Comparison of ENCODE assay signal across 13 cellular contexts in genomic region chr19:38733241-38733492, GRCh38. TPM values are rescaled to one million over a fixed set of nuclear protein-coding genes. Genes with fewer than 3 reads are reported as not detected.
A peak's percentile ranks its signal among the peaks of the same experiment; 100 is the strongest.
DNase-seq lines count a peak whose midpoint lies in the region; ATAC-seq and TF ChIP-seq lines count a peak whose summit lies in the region.
"Had no signal": no experiment of that assay in that cellular context is flagged by ENCODE, and none has a peak within 500 bp of the region (broad histone marks: within the 10 kb centered on the region; RNA-seq: fewer than 3 reads in every experiment).

No MANE protein-coding gene starts in this region.

- no peaks in the 10 kb centered on the region for H3K9me3 Mint-ChIP-seq in CD4-positive, alpha-beta memory T cell
- H3K9me3 Mint-ChIP-seq: activated naive CD4-positive, alpha-beta T cell treated with anti-CD3 and anti-CD28 coated beads for 36 hours; WTC11 had no signal

- H3K27me3 Mint-ChIP-seq in CD4-positive, alpha-beta memory T cell: peaks cover 0 to 2% of the 10 kb centered on the region in 2 donors

- TF ChIP-seq CTCF in Peyer's patch (IDR thresholded peaks at IDR 0.05): no peak

- peak overlapping the region; percentile 53 for H3K27ac ChIP-seq in CD4-positive, alpha-beta memory T cell (ENCODE audit: low read depth, low read length)
- H3K27ac ChIP-seq in Peyer's patch (peak overlapping the region; percentile 71 to 87 (median 78)), epithelial cell of prostate (peak overlapping the region; percentile 87), skin epidermis (peak overlapping the region in 15 of 21 experiments; percentile 9 to 90 (median 48))

- H3K36me3 Mint-ChIP-seq in CD4-positive, alpha-beta memory T cell: peaks cover 0 to 21% of the 10 kb centered on the region in 2 donors

- H3K36me3 ChIP-seq in CD4-positive, alpha-beta memory T cell (ENCODE audit: insufficient read depth, low read length): no peaks in the 10 kb centered on the region
- peaks cover 0 to 33% (median 0%) of the 10 kb centered on the region in 3 donors for H3K36me3 ChIP-seq in Peyer's patch

- H3K4me1 Mint-ChIP-seq in CD4-positive, alpha-beta memory T cell: peaks cover 22 to 64% (median 38%) of the 10 kb centered on the region in 4 donors

- peak overlapping the region in 1 of 8 donors; percentile 89 for H3K4me3 Mint-ChIP-seq in CD4-positive, alpha-beta memory T cell
- H3K4me3 Mint-ChIP-seq: activated naive CD4-positive, alpha-beta T cell treated with anti-CD3 and anti-CD28 coated beads for 36 hours; WTC11 had no signal

- intact Hi-C loops in CD4-positive, alpha-beta memory T cell (cut with micrococcal nuclease): loop anchor here (5.0 kb wide), 1 partner anchor 331 kb away; the partner anchor contains the start of gene FAM98C

- no peaks in the 10 kb centered on the region for H3K9me3 ChIP-seq in CD4-positive, alpha-beta memory T cell (ENCODE audit: control insufficient read depth in 1 of 2, low read length in 2 of 2)
- no peaks in the 10 kb centered on the region for H3K9me3 ChIP-seq in Peyer's patch

- H3K4me3 ChIP-seq in CD4-positive, alpha-beta memory T cell (ENCODE audit: low read length in 2 of 2): no peak overlapping the region
- H3K4me3 ChIP-seq in Peyer's patch (no peak overlapping the region), skin epidermis (no peak overlapping the region)

- no peaks in the 10 kb centered on the region for H3K27me3 ChIP-seq in CD4-positive, alpha-beta memory T cell (ENCODE audit: insufficient read depth, low read length)
- H3K27me3 ChIP-seq in Peyer's patch: no peaks in the 10 kb centered on the region

- no peak for DNase-seq in CD4-positive, alpha-beta memory T cell
- DNase-seq in Peyer's patch (no peak), epithelial cell of prostate (ENCODE audit: low read depth, low spot score) (no peak), ACHN (no peak), OCI-M1 (lab: John Stamatoyannopoulos, UW) (no peak), KBM-7 (no peak)
- DNase-seq: activated naive CD4-positive, alpha-beta T cell treated with anti-CD3 and anti-CD28 coated beads for 36 hours; NCI-H2081 treated with DMSO at 0.1 percent for 48 hours; stimulated activated CD4-positive, alpha-beta T cell treated with anti-CD3 and anti-CD28 coated beads, Interleukin-12 subunit alpha, Interleukin-12 subunit beta, amount 100 ng/mL, for 4 hours had no signal

- POLR2A ChIA-PET in CD4-positive, alpha-beta memory T cell (lab: Charles Lee; ENCODE audit: partially characterized antibody): interaction anchor here (0.8 to 3.2 kb wide), 7 partner anchors 37 to 198 kb away, joined by 3 to 36 read pairs (median 6); partner anchors contain the start of genes HNRNPL, MRPS12 and SARS2

- no peak for ATAC-seq in GM21723 (IDR thresholded peaks at IDR 0.05; ENCODE audit: unreplicated experiment)
- ATAC-seq: WTC11 had no signal

- TF ChIP-seq POLR2A in Peyer's patch (IDR thresholded peaks at IDR 0.05): no peak

- peaks cover 40% of the 10 kb centered on the region for H3K4me1 ChIP-seq in CD4-positive, alpha-beta memory T cell (ENCODE audit: insufficient read depth, low read length)
- H3K4me1 ChIP-seq in Peyer's patch: peaks cover 3 to 73% (median 18%) of the 10 kb centered on the region in 4 donors

- CTCF ChIA-PET in CD4-positive, alpha-beta memory T cell (lab: Charles Lee; ENCODE audit: partially characterized antibody): interaction anchor here (1.1 to 3.3 kb wide), 7 partner anchors 36 to 330 kb away, joined by 3 to 18 read pairs (median 4); partner anchors contain the start of genes ACTN4, ECH1, FAM98C and MRPS12

- in situ Hi-C loops in ACHN (cut with HindIII; ENCODE audit: low pct_ligation_motif_present, low pct_unique_long_range_greater_than_20kb, low sequenced_read_pairs): no loop called here
- in situ Hi-C loops in KBM-7 (cut with MboI; ENCODE audit: low pct_unique_long_range_greater_than_20kb, low sequenced_read_pairs): no loop called here

- peak overlapping the region; percentile 81 to 93 (median 89) for H3K27ac Mint-ChIP-seq in CD4-positive, alpha-beta memory T cell
- H3K27ac Mint-ChIP-seq: activated naive CD4-positive, alpha-beta T cell treated with anti-CD3 and anti-CD28 coated beads for 36 hours had no signal

RNA-seq across cellular contexts. Expression of gene CAPN12, which starts 11.1 kb away (rescaled TPM):
- total RNA-seq in CD4-positive, alpha-beta memory T cell: 10 to 100 TPM; 16.8 to 19.5 TPM
- polyA plus RNA-seq in CD4-positive, alpha-beta memory T cell: 1 to 10 TPM; 3.9 to 9.9 TPM
- total RNA-seq in Peyer's patch: 10 to 100 TPM in 1 of 4 donors, 1 to 10 TPM in 3; 5.8 to 56.8 (median 6.4) TPM
- total RNA-seq: RPMI7951 had no signal

RNA-seq across cellular contexts. Expression of gene LGALS7, which starts 40.1 kb away (rescaled TPM):
- not detected for total RNA-seq in CD4-positive, alpha-beta memory T cell
- not detected for polyA plus RNA-seq in CD4-positive, alpha-beta memory T cell
- total RNA-seq in Peyer's patch: not detected
- total RNA-seq: activated naive CD4-positive, alpha-beta T cell treated with anti-CD3 and anti-CD28 coated beads for 36 hours; RPMI7951 had no signal

RNA-seq across cellular contexts. Expression of gene LGALS7B, which starts 55.8 kb away (rescaled TPM):
- total RNA-seq in CD4-positive, alpha-beta memory T cell: not detected
- polyA plus RNA-seq in CD4-positive, alpha-beta memory T cell: not detected
- total RNA-seq in Peyer's patch: not detected
- total RNA-seq: activated naive CD4-positive, alpha-beta T cell treated with anti-CD3 and anti-CD28 coated beads for 36 hours; RPMI7951 had no signal
